ENCODE assay signal across 20 cellular contexts in the genomic region with DNA sequence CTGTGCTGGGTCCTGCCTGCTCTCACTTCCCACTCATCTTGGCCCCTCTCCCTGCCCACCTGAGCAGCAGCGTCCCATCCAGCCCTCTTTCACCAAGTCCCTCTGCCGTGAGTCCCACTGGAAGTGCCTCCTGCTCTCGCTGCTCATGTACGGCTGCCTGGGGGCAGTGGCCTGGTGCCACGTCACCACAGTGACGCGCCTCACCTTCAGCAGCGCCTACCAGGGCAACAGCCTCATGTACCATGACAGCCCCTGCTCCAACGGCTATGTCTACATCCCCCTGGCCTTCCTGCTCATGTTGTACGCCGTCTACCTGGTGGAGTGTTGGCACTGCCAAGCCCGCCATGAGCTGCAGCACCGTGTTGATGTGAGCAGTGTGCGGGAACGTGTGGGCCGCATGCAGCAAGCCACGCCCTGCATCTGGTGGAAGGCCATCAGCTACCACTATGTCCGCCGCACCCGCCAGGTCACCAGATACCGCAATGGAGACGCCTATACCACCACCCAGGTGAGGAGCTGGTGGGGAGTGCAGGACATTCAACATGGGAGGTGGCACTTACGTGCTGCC. TPM values are rescaled to one million over a fixed set of nuclear protein-coding genes. Genes with fewer than 3 reads are reported as not detected.
DNase-seq lines count a peak whose midpoint lies in the region; ATAC-seq and TF ChIP-seq lines count a peak whose summit lies in the region.
"Had no signal": no experiment of that assay in that cellular context is flagged by ENCODE, and none has a peak within 500 bp of the region (broad histone marks: within the 10 kb centered on the region; RNA-seq: fewer than 3 reads in every experiment).

No MANE protein-coding gene starts in this region.

- DNase-seq in activated naive CD4-positive, alpha-beta T cell treated with anti-CD3 and anti-CD28 coated beads, Interleukin-2, amount 50 U/mL, for 72 hours (ENCODE audit: low spot score in 2 of 2): no peak
- DNase-seq in cerebellum (ENCODE audit: low spot score) (peak; percentile 72), memory B cell (ENCODE audit: low spot score in 2 of 2) (no peak), left lung (no peak), osteocyte (ENCODE audit: extremely low spot score, unreplicated experiment) (no peak)
- DNase-seq: 8988T; CD4-positive, alpha-beta T cell; DMS153; GF-D8; KG1; MV-4-11; NCI-H1694 treated with DMSO at 0.1 percent for 48 hours; NCI-H2107; NCI-H2227 treated with DMSO at 0.1 percent for 48 hours; NCI-H510A treated with DMSO at 0.1 percent for 48 hours; SHP77 treated with DMSO at 0.1 percent for 48 hours had no signal

- H3K4me1 ChIP-seq in left lung: peaks cover 0 to 30% of the 10 kb centered on the region in 2 donors

- H3K4me3 Mint-ChIP-seq in activated naive CD4-positive, alpha-beta T cell treated with anti-CD3 and anti-CD28 coated beads, Interleukin-2, amount 50 U/mL, for 24 hours: peak overlapping the region; percentile 66
- H3K4me3 Mint-ChIP-seq in memory B cell (peak overlapping the region; percentile 1), osteocyte (ENCODE audit: unreplicated experiment) (no peak overlapping the region)

- peaks cover 46% of the 10 kb centered on the region for H3K27me3 Mint-ChIP-seq in activated naive CD4-positive, alpha-beta T cell treated with anti-CD3 and anti-CD28 coated beads, Interleukin-2, amount 50 U/mL, for 24 hours
- H3K27me3 Mint-ChIP-seq in memory B cell: peaks cover 37% of the 10 kb centered on the region
- H3K27me3 Mint-ChIP-seq in osteocyte (ENCODE audit: unreplicated experiment): peaks cover 52% of the 10 kb centered on the region

- H3K9me3 Mint-ChIP-seq in activated naive CD4-positive, alpha-beta T cell treated with anti-CD3 and anti-CD28 coated beads, Interleukin-2, amount 50 U/mL, for 24 hours: no peaks in the 10 kb centered on the region
- no peaks in the 10 kb centered on the region for H3K9me3 Mint-ChIP-seq in activated naive CD4-positive, alpha-beta T cell treated with anti-CD3 and anti-CD28 coated beads, Interleukin-2, amount 50 U/mL, for 72 hours
- H3K9me3 Mint-ChIP-seq in memory B cell (no peaks in the 10 kb centered on the region), osteocyte (ENCODE audit: unreplicated experiment) (no peaks in the 10 kb centered on the region)
- H3K9me3 Mint-ChIP-seq: CD4-positive, alpha-beta T cell had no signal

- H3K36me3 Mint-ChIP-seq in activated naive CD4-positive, alpha-beta T cell treated with anti-CD3 and anti-CD28 coated beads, Interleukin-2, amount 50 U/mL, for 24 hours: peaks cover 1% of the 10 kb centered on the region
- H3K36me3 Mint-ChIP-seq in activated naive CD4-positive, alpha-beta T cell treated with anti-CD3 and anti-CD28 coated beads, Interleukin-2, amount 50 U/mL, for 72 hours: no peaks in the 10 kb centered on the region
- H3K36me3 Mint-ChIP-seq in memory B cell (peaks cover 3% of the 10 kb centered on the region), osteocyte (ENCODE audit: unreplicated experiment) (no peaks in the 10 kb centered on the region)

- ATAC-seq in activated naive CD4-positive, alpha-beta T cell treated with anti-CD3 and anti-CD28 coated beads, Interleukin-2, amount 50 U/mL, for 72 hours: no peak
- no peak for ATAC-seq in memory B cell (ENCODE audit: low read depth)
- ATAC-seq in left lung: no peak
- ATAC-seq in HG03439 (IDR thresholded peaks at IDR 0.05; ENCODE audit: unreplicated experiment): no peak
- ATAC-seq: HCT116 had no signal

- no peak overlapping the region for H3K27ac Mint-ChIP-seq in activated naive CD4-positive, alpha-beta T cell treated with anti-CD3 and anti-CD28 coated beads, Interleukin-2, amount 50 U/mL, for 24 hours
- H3K27ac Mint-ChIP-seq in activated naive CD4-positive, alpha-beta T cell treated with anti-CD3 and anti-CD28 coated beads, Interleukin-2, amount 50 U/mL, for 72 hours: no peak overlapping the region
- H3K27ac Mint-ChIP-seq in memory B cell: no peak overlapping the region
- no peak overlapping the region for H3K27ac Mint-ChIP-seq in osteocyte (ENCODE audit: unreplicated experiment)
- H3K27ac Mint-ChIP-seq: CD4-positive, alpha-beta T cell had no signal

- H3K36me3 ChIP-seq in left lung: no peaks in the 10 kb centered on the region

- H3K4me3 ChIP-seq in left lung: no peak overlapping the region

- H3K4me1 Mint-ChIP-seq in activated naive CD4-positive, alpha-beta T cell treated with anti-CD3 and anti-CD28 coated beads, Interleukin-2, amount 50 U/mL, for 24 hours: peaks cover 13% of the 10 kb centered on the region
- H3K4me1 Mint-ChIP-seq in memory B cell: peaks cover 13% of the 10 kb centered on the region
- H3K4me1 Mint-ChIP-seq in osteocyte (ENCODE audit: unreplicated experiment): peaks cover 4% of the 10 kb centered on the region

- H3K27me3 ChIP-seq in left lung: peaks cover 59 to 100% of the 10 kb centered on the region in 2 donors

- intact Hi-C loops in left lung (cut with DNase I): no loop called here

- H3K9me3 ChIP-seq in left lung: no peaks in the 10 kb centered on the region

- H3K27ac ChIP-seq in temporal lobe (ENCODE audit: low read depth, low read length) (peak overlapping the region; percentile 66), left lung (no peak overlapping the region)

- TF ChIP-seq CTCF in left lung (IDR thresholded peaks at IDR 0.05) (no peak), osteocyte (IDR thresholded peaks at IDR 0.05) (no peak)

RNA-seq across cellular contexts. Expression of gene TMEM151B, which starts 2.8 kb away (rescaled TPM):
- total RNA-seq in activated naive CD4-positive, alpha-beta T cell treated with anti-CD3 and anti-CD28 coated beads, Interleukin-2, amount 50 U/mL, for 72 hours: under 1 TPM in 1 of 2 donors, not detected in 1; 0.20 TPM
- total RNA-seq in cerebellum (25.6 TPM), temporal lobe (44.5 TPM), left lung (not detected), osteocyte (0.08 TPM in 1 of 2 replicates, not detected in the other)
- total RNA-seq: CD4-positive, alpha-beta T cell had no signal

RNA-seq across cellular contexts. Expression of gene NFKBIE, which starts 7.7 kb away (rescaled TPM):
- total RNA-seq in activated naive CD4-positive, alpha-beta T cell treated with anti-CD3 and anti-CD28 coated beads, Interleukin-2, amount 50 U/mL, for 72 hours: 10 to 100 TPM; 17.7 to 19.9 TPM
- total RNA-seq in cerebellum (4.5 TPM), temporal lobe (8.1 TPM), left lung (10 to 100 TPM; 12.1 to 19.3 TPM), osteocyte (11.1 and 13.1 TPM in 2 replicates)

RNA-seq across cellular contexts. Expression of gene SLC35B2, which starts 15.8 kb away (rescaled TPM):
- total RNA-seq in activated naive CD4-positive, alpha-beta T cell treated with anti-CD3 and anti-CD28 coated beads, Interleukin-2, amount 50 U/mL, for 72 hours: 10 to 100 TPM; 18.3 to 23.8 TPM
- total RNA-seq in cerebellum: 23.9 TPM
- total RNA-seq in temporal lobe: 23.8 TPM
- 10 to 100 TPM; 43.7 to 50.0 TPM for total RNA-seq in left lung
- total RNA-seq in osteocyte: 77.0 and 88.4 TPM in 2 replicates

RNA-seq across cellular contexts. Expression of gene HSP90AB1, which starts 26.2 kb away (rescaled TPM):
- 1,000 to 10,000 TPM; 1,343 to 1,701 TPM for total RNA-seq in activated naive CD4-positive, alpha-beta T cell treated with anti-CD3 and anti-CD28 coated beads, Interleukin-2, amount 50 U/mL, for 72 hours
- total RNA-seq in cerebellum (210 TPM), temporal lobe (440 TPM), left lung (100 to 1,000 TPM; 726 to 810 TPM), osteocyte (509 and 527 TPM in 2 replicates)

RNA-seq across cellular contexts. Expression of gene AARS2, which starts 40.1 kb away (rescaled TPM):
- 10 to 100 TPM in 1 of 2 donors, 1 to 10 TPM in 1; 7.3 to 19.7 TPM for total RNA-seq in activated naive CD4-positive, alpha-beta T cell treated with anti-CD3 and anti-CD28 coated beads, Interleukin-2, amount 50 U/mL, for 72 hours
- total RNA-seq in cerebellum: 14.7 TPM
- total RNA-seq in temporal lobe: 10.6 TPM
- total RNA-seq in left lung: 10 to 100 TPM; 10.8 to 13.5 TPM
- total RNA-seq in osteocyte: 13.2 and 13.3 TPM in 2 replicates

Comparison
In these comparisons a context has a peak if more than half of its experiments do, and no peak if none do; other contexts are left out.
1. RNA of gene TMEM151B, which starts 2.8 kb away (total RNA-seq): 44.5 TPM in temporal lobe (single experiment) and 25.6 TPM in cerebellum (single experiment); 0.20 TPM in activated naive CD4-positive, alpha-beta T cell treated with anti-CD3 and anti-CD28 coated beads, Interleukin-2, amount 50 U/mL, for 72 hours, not detected in left lung and 0.08 TPM in osteocyte; every median in the first group is over 10 times any median in the second.